Comparison of ENCODE assay signal across 8 cellular contexts in the genomic region with DNA sequence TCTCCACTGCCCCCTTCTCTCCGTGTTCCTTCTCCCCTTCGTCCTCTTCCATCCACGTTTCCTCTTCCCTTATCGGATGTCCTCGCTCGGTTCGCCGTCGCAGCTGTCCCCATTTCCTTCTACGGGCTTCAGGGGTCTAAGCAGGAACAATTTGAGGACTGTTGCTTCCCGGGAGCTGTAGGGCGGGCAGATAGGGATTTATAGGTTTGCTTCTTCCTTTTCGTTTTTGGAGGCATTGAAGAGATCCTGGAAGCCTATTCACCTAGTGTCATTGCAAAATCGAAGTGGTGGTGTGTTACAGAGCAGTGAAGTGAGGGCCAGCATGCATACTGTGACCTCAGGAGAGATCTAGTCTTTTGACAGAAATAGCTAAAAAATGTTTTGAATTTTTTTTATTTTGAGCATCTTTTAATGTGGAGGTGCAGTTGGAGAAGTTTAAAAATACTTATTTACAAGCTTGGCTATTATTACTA. TPM values are rescaled to one million over a fixed set of nuclear protein-coding genes. Genes with fewer than 3 reads are reported as not detected.
DNase-seq lines count a peak whose midpoint lies in the region; ATAC-seq, FAIRE-seq and TF ChIP-seq lines count a peak whose summit lies in the region.

No MANE protein-coding gene starts in this region.

- H3K9me3 Mint-ChIP-seq in activated CD8-positive, alpha-beta memory T cell treated with anti-CD3 and anti-CD28 coated beads, Interleukin-2, amount 10 ng/mL, durations not matched to agents 7 days and 5 days (ENCODE audit: low read depth), result no peaks in the 10 kb centered on the region

- peak overlapping the region; percentile 92 for H3K4me3 Mint-ChIP-seq in activated CD8-positive, alpha-beta memory T cell treated with anti-CD3 and anti-CD28 coated beads, Interleukin-2, amount 10 ng/mL, durations not matched to agents 7 days and 5 days

- peaks cover 29% of the 10 kb centered on the region for H3K4me1 Mint-ChIP-seq in activated CD8-positive, alpha-beta memory T cell treated with anti-CD3 and anti-CD28 coated beads, Interleukin-2, amount 10 ng/mL, durations not matched to agents 7 days and 5 days

- peak overlapping the region; percentile 74 to 90 (median 83) for H3K27ac ChIP-seq in BLaER1 treated with 17β-estradiol and CSF1 and Interleukin-3, amounts not matched to agents 10 nM and 100 nM
- no peak overlapping the region for H3K27ac ChIP-seq in pancreas

- intact Hi-C loops in Right ventricle myocardium superior (cut with DNase I) (no loop called here), pancreas (cut with DNase I) (no loop called here)

- H3K27ac Mint-ChIP-seq in activated CD8-positive, alpha-beta memory T cell treated with anti-CD3 and anti-CD28 coated beads, Interleukin-2, amount 10 ng/mL, durations not matched to agents 7 days and 5 days, result peak overlapping the region; percentile 83

- no peaks in the 10 kb centered on the region for H3K36me3 Mint-ChIP-seq in activated CD8-positive, alpha-beta memory T cell treated with anti-CD3 and anti-CD28 coated beads, Interleukin-2, amount 10 ng/mL, durations not matched to agents 7 days and 5 days

- peak overlapping the region; percentile 78 to 95 (median 84) for H3K4me3 ChIP-seq in BLaER1 treated with 17β-estradiol and CSF1 and Interleukin-3, amounts not matched to agents 10 nM and 100 nM
- H3K4me3 ChIP-seq in pancreas, result peak overlapping the region; percentile 71 to 95 (median 88)

- H3K9me3 ChIP-seq in BLaER1 treated with 17β-estradiol and CSF1 and Interleukin-3, amounts not matched to agents 10 nM and 100 nM (replicated peaks in 1 of 11), result peaks cover 0 to 5% (median 0%) of the 10 kb centered on the region in 11 experiments; a peak in 2 of 22 replicates
- H3K9me3 ChIP-seq in pancreas, result no peaks in the 10 kb centered on the region

- H3K4me1 ChIP-seq in BLaER1 treated with 17β-estradiol and CSF1 and Interleukin-3, amounts not matched to agents 10 nM and 100 nM, result peaks cover 27 to 45% (median 35%) of the 10 kb centered on the region in 10 experiments
- H3K4me1 ChIP-seq in pancreas, result peaks cover 0 to 18% (median 5%) of the 10 kb centered on the region in 3 donors

- no peak for ATAC-seq in activated CD8-positive, alpha-beta memory T cell treated with anti-CD3 and anti-CD28 coated beads, Interleukin-2, amount 10 ng/mL, durations not matched to agents 7 days and 5 days
- ATAC-seq in Right ventricle myocardium superior (ENCODE audit: poor library complexity) (peak; percentile 23), pancreas (peak; percentile 10 to 36 (median 19)), HG03378 (IDR thresholded peaks at IDR 0.05; ENCODE audit: unreplicated experiment) (no peak), GM21723 (IDR thresholded peaks at IDR 0.05; ENCODE audit: unreplicated experiment) (no peak)

- FAIRE-seq in pancreas (lab: Jason Lieb, UNC), result no peak

- CTCF ChIA-PET in HEK293T (lab: Yijun Ruan, JAX), result interaction anchor here (0.7 kb wide), 1 partner anchor 13 kb away, joined by 3 read pairs; no protein-coding TSS in a partner anchor
- CTCF ChIA-PET in activated CD8-positive, alpha-beta memory T cell treated with anti-CD3 and anti-CD28 coated beads, Interleukin-2, amount 10 ng/mL, durations not matched to agents 7 days and 5 days (lab: Charles Lee), result interaction anchor here (1.1 to 1.4 kb wide), 5 partner anchors 11 to 99 kb away, joined by 3 to 4 read pairs (median 4); no protein-coding TSS in a partner anchor

- no peaks in the 10 kb centered on the region for H3K27me3 ChIP-seq in BLaER1 treated with 17β-estradiol and CSF1 and Interleukin-3, amounts not matched to agents 10 nM and 100 nM
- H3K27me3 ChIP-seq in pancreas, result no peaks in the 10 kb centered on the region

- H3K4me2 ChIP-seq in BLaER1 treated with 17β-estradiol and CSF1 and Interleukin-3, amounts not matched to agents 10 nM and 100 nM, result peak overlapping the region; percentile 87 to 97 (median 91)

- TF ChIP-seq CTCF in pancreas (IDR thresholded peaks at IDR 0.05), result no peak

- peak overlapping the region; percentile 83 to 94 (median 90) for H3K9ac ChIP-seq in BLaER1 treated with 17β-estradiol and CSF1 and Interleukin-3, amounts not matched to agents 10 nM and 100 nM

- POLR2A ChIA-PET in HEK293T (lab: Yijun Ruan, JAX), result interaction anchor here (1.1 to 3.9 kb wide), 4 partner anchors 22 to 115 kb away, joined by 3 to 22 read pairs (median 6); a partner anchor contains a TSS

- H3K27me3 Mint-ChIP-seq in activated CD8-positive, alpha-beta memory T cell treated with anti-CD3 and anti-CD28 coated beads, Interleukin-2, amount 10 ng/mL, durations not matched to agents 7 days and 5 days, result peaks cover 15% of the 10 kb centered on the region

- 1% methylated on average over 14 of the region's 14 CpGs for WGBS in pancreas, 2 donors

- H4K20me1 ChIP-seq in BLaER1 treated with 17β-estradiol and CSF1 and Interleukin-3, amounts not matched to agents 10 nM and 100 nM, result peaks cover 16 to 51% (median 31%) of the 10 kb centered on the region in 11 experiments; a peak in 14 of 22 replicates

- DNase-seq in HEK293T (ENCODE audit: extremely low spot score) (peak; percentile 17), Right ventricle myocardium superior (no peak), pancreas (peak in 1 of 6 donors; percentile 23), retina (no peak)
- no peak for DNase-seq in activated CD8-positive, alpha-beta memory T cell treated with anti-CD3 and anti-CD28 coated beads, Interleukin-2, amount 10 ng/mL, durations not matched to agents 7 days and 5 days

- peaks cover 7 to 21% (median 13%) of the 10 kb centered on the region in 11 experiments; a peak in 21 of 22 replicates for H3K36me3 ChIP-seq in BLaER1 treated with 17β-estradiol and CSF1 and Interleukin-3, amounts not matched to agents 10 nM and 100 nM
- H3K36me3 ChIP-seq in pancreas, result no peaks in the 10 kb centered on the region

TF ChIP-seq in HEK293T, 16 proteins besides CTCF, POLR2A, EP300 and RAD21:
- no peak for TF ChIP-seq FOXA1 (IDR thresholded peaks at IDR 0.05)
- TF ChIP-seq L3MBTL2 (conservative IDR thresholded peaks at IDR 0.05), result 0 out of 2 replicates have a peak, but pooled peaks have one; percentile 19
- TF ChIP-seq, protein P1, sequence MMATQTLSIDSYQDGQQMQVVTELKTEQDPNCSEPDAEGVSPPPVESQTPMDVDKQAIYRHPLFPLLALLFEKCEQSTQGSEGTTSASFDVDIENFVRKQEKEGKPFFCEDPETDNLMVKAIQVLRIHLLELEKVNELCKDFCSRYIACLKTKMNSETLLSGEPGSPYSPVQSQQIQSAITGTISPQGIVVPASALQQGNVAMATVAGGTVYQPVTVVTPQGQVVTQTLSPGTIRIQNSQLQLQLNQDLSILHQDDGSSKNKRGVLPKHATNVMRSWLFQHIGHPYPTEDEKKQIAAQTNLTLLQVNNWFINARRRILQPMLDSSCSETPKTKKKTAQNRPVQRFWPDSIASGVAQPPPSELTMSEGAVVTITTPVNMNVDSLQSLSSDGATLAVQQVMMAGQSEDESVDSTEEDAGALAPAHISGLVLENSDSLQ (IDR thresholded peaks at IDR 0.05), result no peak
- TF ChIP-seq CTBP1 (IDR thresholded peaks at IDR 0.05; ENCODE audit: borderline replicate concordance), result no peak
- no peak for TF ChIP-seq FOXM1 (IDR thresholded peaks at IDR 0.05; ENCODE audit: borderline replicate concordance)
- no peak for TF ChIP-seq ZNF384 (IDR thresholded peaks at IDR 0.05)

RNA-seq across cellular contexts. Expression of a gene that starts 0.9 kb away (rescaled TPM):
- 1 to 10 TPM; 7.5 to 9.8 TPM for total RNA-seq in activated CD8-positive, alpha-beta memory T cell treated with anti-CD3 and anti-CD28 coated beads, Interleukin-2, amount 10 ng/mL, durations not matched to agents 7 days and 5 days
- 75.0 TPM for total RNA-seq in Right ventricle myocardium superior
- 10 to 100 TPM in 2 of 6 donors, 1 to 10 TPM in 4; 6.8 to 12.9 (median 8.0) TPM for total RNA-seq in pancreas
- 1 to 10 TPM; 3.2 to 4.1 TPM for polyA plus RNA-seq in pancreas

RNA-seq across cellular contexts. Expression of a gene that starts 29.0 kb away (rescaled TPM):
- total RNA-seq in activated CD8-positive, alpha-beta memory T cell treated with anti-CD3 and anti-CD28 coated beads, Interleukin-2, amount 10 ng/mL, durations not matched to agents 7 days and 5 days, result 10 to 100 TPM; 16.1 to 26.3 TPM
- total RNA-seq in Right ventricle myocardium superior, result 18.6 TPM
- total RNA-seq in pancreas, result 10 to 100 TPM in 3 of 6 donors, 1 to 10 TPM in 3; 7.2 to 18.6 (median 9.4) TPM
- 1 to 10 TPM; 2.1 to 4.8 TPM for polyA plus RNA-seq in pancreas

Comparison
In these comparisons a context has a peak if more than half of its experiments do, and no peak if none do; other contexts are left out.
1. H3K27ac ChIP-seq: peak in BLaER1 treated with 17β-estradiol and CSF1 and Interleukin-3, amounts not matched to agents 10 nM and 100 nM (11 of 11); none in pancreas (0 of 4).
2. ATAC-seq: peak in Right ventricle myocardium superior (single experiment) and pancreas (4 of 4); none in activated CD8-positive, alpha-beta memory T cell treated with anti-CD3 and anti-CD28 coated beads, Interleukin-2, amount 10 ng/mL, durations not matched to agents 7 days and 5 days (single experiment), HG03378 (single experiment) and GM21723 (single experiment).